Comparison of ENCODE assay signal across 13 cellular contexts in genomic region chr13:99977912-99978780, GRCh38. TPM values are rescaled to one million over a fixed set of nuclear protein-coding genes. Genes with fewer than 3 reads are reported as not detected.
DNase-seq lines count a peak whose midpoint lies in the region; ATAC-seq and TF ChIP-seq lines count a peak whose summit lies in the region.
"Had no signal": no experiment of that assay in that cellular context is flagged by ENCODE, and none has a peak within 500 bp of the region (broad histone marks: within the 10 kb centered on the region; RNA-seq: fewer than 3 reads in every experiment).

No MANE protein-coding gene starts in this region.

- H3K4me3 Mint-ChIP-seq in activated CD4-positive, alpha-beta T cell treated with anti-CD3 and anti-CD28 coated beads, Interleukin-2, amount 10 ng/mL, durations not matched to agents 7 days and 5 days, result peak overlapping the region; percentile 27
- H3K4me3 Mint-ChIP-seq in effector memory CD8-positive, alpha-beta T cell, result peak overlapping the region; percentile 11 to 32
- H3K4me3 Mint-ChIP-seq in neural progenitor cell, result peak overlapping the region; percentile 95

- H3K36me3 ChIP-seq in MG63 (peaks cover 6% of the 10 kb centered on the region), neural progenitor cell (peaks cover 4% of the 10 kb centered on the region)
- H3K36me3 ChIP-seq: thyroid gland had no signal

- H3K79me2 ChIP-seq in neural progenitor cell (ENCODE audit: low read depth), result peaks cover 86% of the 10 kb centered on the region

- peak overlapping the region; percentile 98 for H3K9ac ChIP-seq in neural progenitor cell

- H3K4me1 ChIP-seq in neural progenitor cell, result peaks cover 42% of the 10 kb centered on the region

- DNase-seq in activated CD4-positive, alpha-beta T cell treated with anti-CD3 and anti-CD28 coated beads, Interleukin-2, amount 10 ng/mL, durations not matched to agents 7 days and 5 days, result no peak
- no peak for DNase-seq in activated CD4-positive, alpha-beta T cell treated with anti-CD3 and anti-CD28 coated beads, Interleukin-2, amount 50 U/mL, for 1 hour
- DNase-seq in MG63 (no peak), neural progenitor cell (ENCODE audit: low spot score) (peak; percentile 84), NCI-H748 treated with DMSO at 0.1 percent for 48 hours (lab: John Stamatoyannopoulos, UW) (no peak), RKO (ENCODE audit: low spot score) (no peak)
- no peak for DNase-seq in effector memory CD8-positive, alpha-beta T cell
- no peak for DNase-seq in NK-92 treated with Interleukin-12 subunit alpha and Interleukin-12 subunit beta, amount 100 ng/mL, for 24 hours (lab: John Stamatoyannopoulos, UW)
- DNase-seq: NCI-H1694 treated with DMSO at 0.1 percent for 48 hours, thyroid gland had no signal

- H3K27ac ChIP-seq in neural progenitor cell, result no peak overlapping the region
- H3K27ac ChIP-seq: thyroid gland had no signal

- peaks cover 93% of the 10 kb centered on the region for H3F3A ChIP-seq in neural progenitor cell (ENCODE audit: low read depth)

- peak overlapping the region; percentile 46 for H3K27ac Mint-ChIP-seq in activated CD4-positive, alpha-beta T cell treated with anti-CD3 and anti-CD28 coated beads, Interleukin-2, amount 10 ng/mL, durations not matched to agents 7 days and 5 days
- H3K27ac Mint-ChIP-seq in effector memory CD8-positive, alpha-beta T cell, result no peak overlapping the region
- peak overlapping the region; percentile 95 for H3K27ac Mint-ChIP-seq in neural progenitor cell

- peak overlapping the region; percentile 85 for H3K4me3 ChIP-seq in MG63
- H3K4me3 ChIP-seq in neural progenitor cell, result peak overlapping the region; percentile 76
- H3K4me3 ChIP-seq: lung, thyroid gland had no signal

- H3K4me2 ChIP-seq in neural progenitor cell, result peak overlapping the region; percentile 95

- peaks cover 5% of the 10 kb centered on the region for H3K36me3 Mint-ChIP-seq in activated CD4-positive, alpha-beta T cell treated with anti-CD3 and anti-CD28 coated beads, Interleukin-2, amount 10 ng/mL, durations not matched to agents 7 days and 5 days (ENCODE audit: low read depth)
- peaks cover 41% of the 10 kb centered on the region for H3K36me3 Mint-ChIP-seq in effector memory CD8-positive, alpha-beta T cell (ENCODE audit: insufficient read depth)
- H3K36me3 Mint-ChIP-seq in neural progenitor cell, result peaks cover 10% of the 10 kb centered on the region

- H2AFZ ChIP-seq in neural progenitor cell (replicated peaks), result no peak overlapping the region

- H3K9me3 ChIP-seq in MG63 (no peaks in the 10 kb centered on the region), neural progenitor cell (ENCODE audit: low read depth) (no peaks in the 10 kb centered on the region)
- H3K9me3 ChIP-seq: thyroid gland had no signal

- H3K4me1 Mint-ChIP-seq in activated CD4-positive, alpha-beta T cell treated with anti-CD3 and anti-CD28 coated beads, Interleukin-2, amount 10 ng/mL, durations not matched to agents 7 days and 5 days, result peaks cover 9% of the 10 kb centered on the region
- peaks cover 3 to 8% of the 10 kb centered on the region in 2 donors for H3K4me1 Mint-ChIP-seq in effector memory CD8-positive, alpha-beta T cell (ENCODE audit: low read depth in 2 of 2)
- H3K4me1 Mint-ChIP-seq in neural progenitor cell, result peaks cover 46% of the 10 kb centered on the region

- H3K27me3 Mint-ChIP-seq in activated CD4-positive, alpha-beta T cell treated with anti-CD3 and anti-CD28 coated beads, Interleukin-2, amount 10 ng/mL, durations not matched to agents 7 days and 5 days, result peaks cover 73% of the 10 kb centered on the region
- H3K27me3 Mint-ChIP-seq in effector memory CD8-positive, alpha-beta T cell, result peaks cover 59 to 68% of the 10 kb centered on the region in 2 donors
- peaks cover 14% of the 10 kb centered on the region for H3K27me3 Mint-ChIP-seq in neural progenitor cell (ENCODE audit: insufficient read depth, low read depth)

- peaks cover 4% of the 10 kb centered on the region for H3K9me3 Mint-ChIP-seq in activated CD4-positive, alpha-beta T cell treated with anti-CD3 and anti-CD28 coated beads, Interleukin-2, amount 10 ng/mL, durations not matched to agents 7 days and 5 days
- no peaks in the 10 kb centered on the region for H3K9me3 Mint-ChIP-seq in effector memory CD8-positive, alpha-beta T cell
- no peaks in the 10 kb centered on the region for H3K9me3 Mint-ChIP-seq in neural progenitor cell

- POLR2A ChIA-PET in activated CD4-positive, alpha-beta T cell treated with anti-CD3 and anti-CD28 coated beads, Interleukin-2, amount 10 ng/mL, durations not matched to agents 7 days and 5 days (lab: Charles Lee), result no interaction called here

- CTCF ChIA-PET in activated CD4-positive, alpha-beta T cell treated with anti-CD3 and anti-CD28 coated beads, Interleukin-2, amount 10 ng/mL, durations not matched to agents 7 days and 5 days (lab: Charles Lee), result no interaction called here

- no peak for TF ChIP-seq CTCF in neural progenitor cell (IDR thresholded peaks at IDR 0.05)

- H3K27me3 ChIP-seq in MG63 (no peaks in the 10 kb centered on the region), neural progenitor cell (peaks cover 58% of the 10 kb centered on the region)

- peaks cover 83% of the 10 kb centered on the region for H4K20me1 ChIP-seq in neural progenitor cell (ENCODE audit: low read depth)

- ATAC-seq in effector memory CD8-positive, alpha-beta T cell (replicated peaks), result no peak

RNA-seq across cellular contexts. Expression of gene ZIC2, which starts 3.4 kb away (rescaled TPM):
- not detected for total RNA-seq in activated CD4-positive, alpha-beta T cell treated with anti-CD3 and anti-CD28 coated beads, Interleukin-2, amount 10 ng/mL, durations not matched to agents 7 days and 5 days
- 3.7 and 5.2 TPM in 2 replicates for total RNA-seq in MG63 (2014; rRNA removed; shearing (Covaris generic); ENCODE audit: low replicate concordance)
- 52.4 and 87.3 TPM in 2 replicates for total RNA-seq in neural progenitor cell (ENCODE audit: low replicate concordance)
- total RNA-seq: fibroblast of villous mesenchyme, OCI-LY7, thyroid gland had no signal

RNA-seq across cellular contexts. Expression of gene ZIC5, which starts 6.6 kb away (rescaled TPM):
- total RNA-seq in activated CD4-positive, alpha-beta T cell treated with anti-CD3 and anti-CD28 coated beads, Interleukin-2, amount 10 ng/mL, durations not matched to agents 7 days and 5 days, result not detected
- total RNA-seq in MG63 (2014; rRNA removed; shearing (Covaris generic); ENCODE audit: low replicate concordance), result 1.8 and 2.9 TPM in 2 replicates
- 29.0 and 35.7 TPM in 2 replicates for total RNA-seq in neural progenitor cell (ENCODE audit: low replicate concordance)
- total RNA-seq: fibroblast of villous mesenchyme, lung, OCI-LY7, thyroid gland had no signal

Comparison
In these comparisons a context has a peak if more than half of its experiments do, and no peak if none do; other contexts are left out.
1. H3K27ac Mint-ChIP-seq: peak in activated CD4-positive, alpha-beta T cell treated with anti-CD3 and anti-CD28 coated beads, Interleukin-2, amount 10 ng/mL, durations not matched to agents 7 days and 5 days (single experiment) and neural progenitor cell (single experiment); none in effector memory CD8-positive, alpha-beta T cell (0 of 2).
2. H3K4me3 Mint-ChIP-seq: peak in every context shown above with its lines; median percentile 95 in neural progenitor cell; 27 in activated CD4-positive, alpha-beta T cell treated with anti-CD3 and anti-CD28 coated beads, Interleukin-2, amount 10 ng/mL, durations not matched to agents 7 days and 5 days; 22 in effector memory CD8-positive, alpha-beta T cell.